In the genomic region with DNA sequence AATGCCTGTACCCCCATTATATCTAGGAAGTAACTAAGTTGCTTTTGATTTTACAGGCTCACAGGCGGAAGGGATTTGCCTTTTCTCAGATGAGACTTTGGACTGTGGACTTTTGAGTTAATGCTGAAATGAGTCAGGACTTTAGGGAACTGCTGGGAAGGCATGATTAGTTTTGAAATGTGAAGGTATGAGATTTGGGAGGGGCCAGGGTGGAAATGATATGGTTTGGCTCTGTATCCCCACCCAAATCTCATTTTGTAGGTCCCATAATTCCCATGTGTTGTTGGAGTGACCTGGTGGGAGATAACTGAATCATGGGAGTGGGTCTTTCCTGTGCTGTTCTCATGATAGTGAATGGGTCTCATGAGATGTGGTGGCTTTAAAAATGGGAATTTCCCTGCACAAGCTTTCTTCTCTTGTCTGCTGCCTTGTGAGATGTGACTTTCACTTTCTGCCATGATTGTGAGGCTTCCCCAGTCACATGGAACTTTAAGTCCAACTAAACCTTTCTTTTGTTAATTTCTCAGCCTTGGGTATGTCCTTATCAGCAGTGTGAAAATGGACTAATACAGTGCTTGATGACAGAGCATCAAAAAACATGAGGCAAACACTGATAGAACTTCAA, we compare ENCODE assay signal across 26 cellular contexts.
"Had no signal": no experiment of that assay in that cellular context is flagged by ENCODE, and none has a peak within 500 bp of the region (broad histone marks: within the 10 kb centered on the region; RNA-seq: fewer than 3 reads in every experiment).

No MANE protein-coding gene starts in this region.

- ATAC-seq: activated CD4-positive, CD25-positive, alpha-beta regulatory T cell treated with anti-CD3 and anti-CD28 coated beads, Interleukin-2, amount 50 U/mL, for 24 hours; activated CD8-positive, alpha-beta T cell treated with anti-CD3 and anti-CD28 coated beads for 36 hours; activated T-cell treated with anti-CD3 and anti-CD28 coated beads, Interleukin-2, amount 50 U/mL, for 72 hours; SK-N-SH treated with all-trans-retinoic acid at 6 μM for 48 hours had no signal

- H3K27ac ChIP-seq: brain microvascular endothelial cell, cardiac muscle cell, Peyer's patch, SJSA1 had no signal

- H3K4me3 ChIP-seq: cardiac muscle cell, Peyer's patch, SJSA1 had no signal

- DNase-seq: activated CD4-positive, alpha-beta T cell treated with anti-CD3 and anti-CD28 coated beads for 4 hours; activated CD8-positive, alpha-beta memory T cell treated with anti-CD3 and anti-CD28 coated beads, Interleukin-2, amount 50 U/mL, for 4 hours; activated CD8-positive, alpha-beta T cell treated with anti-CD3 and anti-CD28 coated beads for 36 hours; activated gamma-delta T cell treated with Interleukin-2 at 50 U/mL for 16 hours; activated naive CD4-positive, alpha-beta T cell treated with anti-CD3 and anti-CD28 coated beads, Interleukin-2, amount 10 ng/mL, durations not matched to agents 7 days and 5 days; activated naive CD8-positive, alpha-beta T cell treated with anti-CD3 and anti-CD28 coated beads for 36 hours; activated T-cell treated with anti-CD3 and anti-CD28 coated beads, Interleukin-2, amount 50 U/mL, for 72 hours; brain microvascular endothelial cell; cerebellar nuclear complex; NCI-H1105 treated with DMSO at 0.1 percent for 48 hours; NCI-H1930; NCI-H2107; NCI-H2171 treated with DMSO at 0.1 percent for 48 hours; NCI-H345; NCI-H510A; NCI-H69; NK-92 treated with Interleukin-12 subunit alpha and Interleukin-12 subunit beta, amount 100 ng/mL, for 24 hours; Peyer's patch; SHP77; SW 1271 had no signal

- H3K36me3 ChIP-seq: brain microvascular endothelial cell, cardiac muscle cell, Peyer's patch, SJSA1 had no signal

- H3K4me1 Mint-ChIP-seq: activated naive CD4-positive, alpha-beta T cell treated with anti-CD3 and anti-CD28 coated beads, Interleukin-2, amount 10 ng/mL, durations not matched to agents 7 days and 5 days; activated naive CD8-positive, alpha-beta T cell treated with anti-CD3 and anti-CD28 coated beads for 36 hours had no signal

- H3K4me1 ChIP-seq: Peyer's patch, SJSA1 had no signal

- H3K4me3 Mint-ChIP-seq: activated CD8-positive, alpha-beta T cell treated with anti-CD3 and anti-CD28 coated beads for 36 hours; activated naive CD4-positive, alpha-beta T cell treated with anti-CD3 and anti-CD28 coated beads, Interleukin-2, amount 10 ng/mL, durations not matched to agents 7 days and 5 days; activated naive CD8-positive, alpha-beta T cell treated with anti-CD3 and anti-CD28 coated beads for 36 hours; activated T-cell treated with anti-CD3 and anti-CD28 coated beads, Interleukin-2, amount 50 U/mL, for 72 hours; T-helper 2 cell treated with Interferon-gamma antibody and Interleukin-4, amounts not matched to agents 5 μg/mL and 100 μg/mL, for 36 hours had no signal

- H3K27me3 Mint-ChIP-seq: activated CD8-positive, alpha-beta T cell treated with anti-CD3 and anti-CD28 coated beads for 36 hours; activated naive CD4-positive, alpha-beta T cell treated with anti-CD3 and anti-CD28 coated beads, Interleukin-2, amount 10 ng/mL, durations not matched to agents 7 days and 5 days; activated naive CD8-positive, alpha-beta T cell treated with anti-CD3 and anti-CD28 coated beads for 36 hours had no signal

- H3K27ac Mint-ChIP-seq: activated CD8-positive, alpha-beta T cell treated with anti-CD3 and anti-CD28 coated beads for 36 hours; activated naive CD4-positive, alpha-beta T cell treated with anti-CD3 and anti-CD28 coated beads, Interleukin-2, amount 10 ng/mL, durations not matched to agents 7 days and 5 days; activated naive CD8-positive, alpha-beta T cell treated with anti-CD3 and anti-CD28 coated beads for 36 hours; activated T-cell treated with anti-CD3 and anti-CD28 coated beads, Interleukin-2, amount 50 U/mL, for 72 hours; activated T-helper 2 cell treated with anti-CD3 and anti-CD28 coated beads, Interferon-gamma antibody, Interleukin-2, Interleukin-4, amounts not matched to agents 10 μg/mL and 5 μg/mL and 100 μg/mL, durations not matched to agents 14 hours and 24 hours and 36 hours; T-helper 2 cell treated with Interferon-gamma antibody and Interleukin-4, amounts not matched to agents 5 μg/mL and 100 μg/mL, for 36 hours had no signal

- H3K27me3 ChIP-seq: brain microvascular endothelial cell, cardiac muscle cell, Peyer's patch, SJSA1 had no signal

- H3K36me3 Mint-ChIP-seq: activated naive CD4-positive, alpha-beta T cell treated with anti-CD3 and anti-CD28 coated beads, Interleukin-2, amount 10 ng/mL, durations not matched to agents 7 days and 5 days; activated naive CD8-positive, alpha-beta T cell treated with anti-CD3 and anti-CD28 coated beads for 36 hours had no signal
